11 cellular contexts compared by ENCODE assay signal in the genomic region with DNA sequence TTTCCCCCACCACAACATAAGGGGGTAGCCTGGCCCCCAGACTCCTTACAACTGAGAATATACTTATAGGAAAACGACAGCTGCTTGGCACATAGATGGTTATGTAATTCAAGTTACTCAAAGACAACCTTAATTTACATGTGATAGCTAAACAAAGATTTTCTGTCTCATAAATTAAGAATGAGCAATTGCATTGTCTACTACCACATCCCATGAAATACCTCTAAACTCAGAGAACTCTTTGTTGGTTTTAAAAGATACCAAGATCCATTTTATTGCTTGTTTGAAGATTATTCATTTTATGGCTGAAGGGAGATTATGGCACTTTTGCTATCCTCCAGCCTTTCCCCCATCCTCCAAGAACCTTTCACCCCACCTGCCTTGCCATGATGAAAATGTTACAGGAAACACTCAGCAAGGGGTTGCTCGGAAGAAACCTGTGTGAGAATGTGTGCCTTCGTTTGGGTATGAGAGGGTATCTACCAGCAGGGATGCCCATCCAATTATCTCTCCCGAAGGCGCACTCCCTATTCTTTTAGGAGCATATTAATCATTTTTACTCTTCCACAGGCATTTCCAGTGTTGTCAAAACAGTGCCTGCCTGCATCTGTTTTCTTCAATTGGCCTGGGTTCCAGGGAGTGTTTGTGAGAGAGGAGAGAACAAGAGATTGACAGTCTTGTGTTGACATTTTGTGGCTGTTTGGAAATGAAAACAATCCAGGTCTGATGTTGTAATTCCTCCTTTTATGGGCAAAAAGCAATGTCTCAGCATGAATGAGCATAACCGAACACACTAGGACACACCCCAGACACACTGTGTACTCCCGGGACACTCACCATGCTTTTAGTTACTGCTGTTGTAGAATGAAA.
DNase-seq lines count a peak whose midpoint lies in the region; ATAC-seq and FAIRE-seq lines count a peak whose summit lies in the region.
"Had no signal": no experiment of that assay in that cellular context is flagged by ENCODE, and none has a peak within 500 bp of the region (broad histone marks: within the 10 kb centered on the region; RNA-seq: fewer than 3 reads in every experiment).

No MANE protein-coding gene starts in this region.

- H3K4me3 ChIP-seq in CD8-positive, alpha-beta memory T cell (ENCODE audit: low read length): no peak overlapping the region
- H3K4me3 ChIP-seq in esophagus (ENCODE audit: low read depth in 1 of 2, low read length in 2 of 2): no peak overlapping the region

- CTCF ChIA-PET in CD8-positive, alpha-beta memory T cell (lab: Charles Lee): no interaction called here

- H3K36me3 Mint-ChIP-seq in CD8-positive, alpha-beta memory T cell: peaks cover 0 to 3% (median 0%) of the 10 kb centered on the region in 3 donors

- no peak overlapping the region for H3K4me3 Mint-ChIP-seq in CD8-positive, alpha-beta memory T cell

- WGBS in esophagus, 2 donors: 41 to 49% methylated on average over 7 of the region's 7 CpGs

- no peaks in the 10 kb centered on the region for H3K4me1 Mint-ChIP-seq in CD8-positive, alpha-beta memory T cell

- no peaks in the 10 kb centered on the region for H3K36me3 ChIP-seq in CD8-positive, alpha-beta memory T cell (ENCODE audit: insufficient read depth, low read length)
- H3K36me3 ChIP-seq in esophagus (ENCODE audit: control insufficient read depth in 2 of 2, insufficient read depth in 2 of 2, low read length in 1 of 2): no peaks in the 10 kb centered on the region

- no peaks in the 10 kb centered on the region for H3K9me3 Mint-ChIP-seq in CD8-positive, alpha-beta memory T cell

- H3K9me3 ChIP-seq in CD8-positive, alpha-beta memory T cell (ENCODE audit: low read length): no peaks in the 10 kb centered on the region
- H3K9me3 ChIP-seq in esophagus (ENCODE audit: control insufficient read depth in 2 of 2, insufficient read depth in 1 of 2, low read depth in 1 of 2, low read length in 1 of 2): no peaks in the 10 kb centered on the region

- no peaks in the 10 kb centered on the region for H3K27me3 ChIP-seq in CD8-positive, alpha-beta memory T cell (ENCODE audit: insufficient read depth, low read length, poor library complexity, severe bottlenecking)
- H3K27me3 ChIP-seq in esophagus (ENCODE audit: control insufficient read depth in 1 of 2, insufficient read depth in 2 of 2, low read length in 2 of 2): no peaks in the 10 kb centered on the region

- DNase-seq in CD8-positive, alpha-beta memory T cell: no peak
- DNase-seq in NCI-H69 (lab: John Stamatoyannopoulos, UW) (peak; percentile 46), non-pigmented ciliary epithelial cell (ENCODE audit: low read depth) (peak; percentile 59), RCC 7860 (ENCODE audit: low spot score) (no peak)
- no peak for DNase-seq in activated CD8-positive, alpha-beta memory T cell treated with anti-CD3 and anti-CD28 coated beads for 24 hours
- DNase-seq in activated CD8-positive, alpha-beta memory T cell treated with anti-CD3 and anti-CD28 coated beads, Interleukin-2, amount 50 U/mL, for 48 hours: no peak
- DNase-seq: activated CD4-positive, alpha-beta T cell treated with anti-CD3 and anti-CD28 coated beads, Interleukin-2, amount 50 U/mL, for 1 hour; DMS 273 treated with DMSO at 0.1 percent for 48 hours; NCI-H510A had no signal

- POLR2A ChIA-PET in CD8-positive, alpha-beta memory T cell (lab: Charles Lee): no interaction called here

- peak overlapping the region; percentile 12 for H3K27ac ChIP-seq in CD8-positive, alpha-beta memory T cell (ENCODE audit: low read depth, low read length)
- peak overlapping the region; percentile 18 to 56 for H3K27ac ChIP-seq in esophagus (ENCODE audit: low read depth in 2 of 2, low read length in 1 of 2)

- no peak for FAIRE-seq in RCC 7860 (lab: Jason Lieb, UNC)

- no peaks in the 10 kb centered on the region for H3K4me1 ChIP-seq in CD8-positive, alpha-beta memory T cell (ENCODE audit: insufficient read depth, low read length)
- H3K4me1 ChIP-seq in esophagus (ENCODE audit: control insufficient read depth in 2 of 2, insufficient read depth in 2 of 2, low read length in 1 of 2): peaks cover 0 to 2% of the 10 kb centered on the region in 2 donors

- H3K27me3 Mint-ChIP-seq in CD8-positive, alpha-beta memory T cell: peaks cover 7 to 10% of the 10 kb centered on the region in 2 donors

- ATAC-seq in HG02642 (IDR thresholded peaks at IDR 0.05; ENCODE audit: poor library complexity, unreplicated experiment): no peak

- no peak overlapping the region for H3K27ac Mint-ChIP-seq in CD8-positive, alpha-beta memory T cell

Comparison
In these comparisons a context has a peak if more than half of its experiments do, and no peak if none do; other contexts are left out.
1. DNase-seq: peak in NCI-H69 (single experiment) and non-pigmented ciliary epithelial cell (single experiment); none in CD8-positive, alpha-beta memory T cell (0 of 5), activated CD8-positive, alpha-beta memory T cell treated with anti-CD3 and anti-CD28 coated beads for 24 hours (single experiment), RCC 7860 (single experiment) and activated CD8-positive, alpha-beta memory T cell treated with anti-CD3 and anti-CD28 coated beads, Interleukin-2, amount 50 U/mL, for 48 hours (single experiment).